In genomic region chr1:99481391-99481996, GRCh38 we compare ENCODE assay signal across 9 cellular contexts.
A peak's percentile ranks its signal among the peaks of the same experiment; 100 is the strongest.
DNase-seq lines count a peak whose midpoint lies in the region; ATAC-seq, FAIRE-seq and TF ChIP-seq lines count a peak whose summit lies in the region.
"Had no signal": no experiment of that assay in that cellular context is flagged by ENCODE, and none has a peak within 500 bp of the region (broad histone marks: within the 10 kb centered on the region; RNA-seq: fewer than 3 reads in every experiment).

No MANE protein-coding gene starts in this region.

- H3K36me3 ChIP-seq in KMS-11 (ENCODE audit: insufficient read depth) (no peaks in the 10 kb centered on the region), PC-3 (ENCODE audit: low read depth, low read length) (no peaks in the 10 kb centered on the region), bronchial epithelial cell (ENCODE audit: control insufficient read depth, insufficient read depth, low read length) (no peaks in the 10 kb centered on the region), kidney epithelial cell (ENCODE audit: control insufficient read depth, insufficient read depth, low read length) (no peaks in the 10 kb centered on the region), stomach (no peaks in the 10 kb centered on the region)

- POLR2A ChIA-PET in PC-3 (lab: Charles Lee; ENCODE audit: unreplicated experiment), result interaction anchor here (0.6 kb wide), 1 partner anchor 164 kb away, joined by 3 read pairs; the partner anchor contains the start of gene PALMD

- H2AFZ ChIP-seq in KMS-11 (ENCODE audit: low read depth) (no peak overlapping the region), PC-3 (ENCODE audit: low read length) (no peak overlapping the region)

- intact Hi-C loops in PC-3 (cut with micrococcal nuclease), result loop anchor here (1.0 to 10.0 kb wide), 5 partner anchors 74 to 687 kb away; partner anchors contain the start of gene PLPPR5
- intact Hi-C loops in stomach (cut with DNase I; ENCODE audit: low total_unique reads), result no loop called here

- TF ChIP-seq EP300 in stomach (IDR thresholded peaks at IDR 0.05), result no peak

- ATAC-seq in GM19395 (IDR thresholded peaks at IDR 0.05; ENCODE audit: unreplicated experiment) (peak; percentile 85), PC-3 (peak; percentile 79), GM21423 (IDR thresholded peaks at IDR 0.05; ENCODE audit: unreplicated experiment) (no peak)

- TF ChIP-seq POLR2A in stomach (IDR thresholded peaks at IDR 0.05), result no peak

- no peaks in the 10 kb centered on the region for H3K79me2 ChIP-seq in KMS-11 (ENCODE audit: insufficient read depth, low read depth)
- no peaks in the 10 kb centered on the region for H3K79me2 ChIP-seq in PC-3 (ENCODE audit: low read length)

- no peaks in the 10 kb centered on the region for H3F3A ChIP-seq in PC-3 (ENCODE audit: low read length, unreplicated experiment)

- H3K4me1 ChIP-seq in KMS-11 (ENCODE audit: low read depth, poor library complexity, severe bottlenecking) (no peaks in the 10 kb centered on the region), PC-3 (ENCODE audit: insufficient read depth, low read length) (no peaks in the 10 kb centered on the region), stomach (no peaks in the 10 kb centered on the region)

- no peaks in the 10 kb centered on the region for H3K9me2 ChIP-seq in PC-3 (replicated peaks; ENCODE audit: low read length)

- H3K9ac ChIP-seq in KMS-11 (no peak overlapping the region), PC-3 (ENCODE audit: low read length) (no peak overlapping the region)

- DNase-seq in DMS53 treated with DMSO at 0.1 percent for 48 hours (lab: John Stamatoyannopoulos, UW; ENCODE audit: unreplicated experiment) (peak; percentile 92), PC-3 (peak; percentile 83), bronchial epithelial cell (ENCODE audit: low read depth) (peak; percentile 55), kidney epithelial cell (ENCODE audit: low read depth) (no peak), stomach (no peak)
- DNase-seq: activated naive CD8-positive, alpha-beta T cell treated with anti-CD3 and anti-CD28 coated beads, Interleukin-2, amount 10 ng/mL, durations not matched to agents 7 days and 5 days had no signal

- CTCF ChIA-PET in PC-3 (lab: Charles Lee), result no interaction called here

- H3K4me3 ChIP-seq in KMS-11 (IDR thresholded peaks at IDR 0.05; ENCODE audit: insufficient read depth, low read depth, low read length), result no peak overlapping the region
- H3K4me3 ChIP-seq in PC-3 (ENCODE audit: low read length), result no peak overlapping the region
- no peak overlapping the region for H3K4me3 ChIP-seq in bronchial epithelial cell (ENCODE audit: low read depth, low read length)
- H3K4me3 ChIP-seq in kidney epithelial cell (ENCODE audit: low read depth, low read length), result no peak overlapping the region
- no peak overlapping the region for H3K4me3 ChIP-seq in stomach

- no TSS peak for BruUV-seq in PC-3 (replicated peaks; lab: Mats Ljungman, UMichigan)

- H3K9me3 ChIP-seq in PC-3 (ENCODE audit: low read length), result no peaks in the 10 kb centered on the region
- no peaks in the 10 kb centered on the region for H3K9me3 ChIP-seq in stomach

- H4K20me1 ChIP-seq in KMS-11 (ENCODE audit: insufficient read depth), result no peaks in the 10 kb centered on the region
- H4K20me1 ChIP-seq in PC-3 (ENCODE audit: low read length), result no peaks in the 10 kb centered on the region

- H3K27ac ChIP-seq in KMS-11 (no peak overlapping the region), PC-3 (ENCODE audit: low read length) (no peak overlapping the region), stomach (no peak overlapping the region)

- peak; percentile 72 for TF ChIP-seq CTCF in KMS-11 (conservative IDR thresholded peaks at IDR 0.05; ENCODE audit: low read depth, low read length)
- TF ChIP-seq CTCF in PC-3 (conservative IDR thresholded peaks at IDR 0.05; ENCODE audit: low read depth, low read length), result peak; percentile 94
- TF ChIP-seq CTCF in bronchial epithelial cell (IDR thresholded peaks at IDR 0.05; ENCODE audit: insufficient read depth, low read length, severe bottlenecking), result peak; percentile 35
- peak; percentile 69 for TF ChIP-seq CTCF in kidney epithelial cell (IDR thresholded peaks at IDR 0.05; ENCODE audit: insufficient read depth, low read length, poor library complexity, severe bottlenecking)
- peak in 5 of 7 experiments; percentile 46 to 66 (median 59) for TF ChIP-seq CTCF in stomach (IDR thresholded peaks at IDR 0.05)

- H3K27me3 ChIP-seq in KMS-11 (ENCODE audit: insufficient read depth, low read depth) (no peaks in the 10 kb centered on the region), PC-3 (ENCODE audit: low read length) (no peaks in the 10 kb centered on the region), bronchial epithelial cell (ENCODE audit: control insufficient read depth, insufficient read depth, low read length) (no peaks in the 10 kb centered on the region), kidney epithelial cell (ENCODE audit: control insufficient read depth, insufficient read depth, low read length) (no peaks in the 10 kb centered on the region), stomach (no peaks in the 10 kb centered on the region)

- H3K4me2 ChIP-seq in KMS-11 (no peak overlapping the region), PC-3 (ENCODE audit: low read length) (no peak overlapping the region)

- FAIRE-seq in bronchial epithelial cell (lab: Jason Lieb, UNC), result no peak

Comparison
In these comparisons a context has a peak if more than half of its experiments do, and no peak if none do; other contexts are left out.
1. DNase-seq: peak in DMS53 treated with DMSO at 0.1 percent for 48 hours (single experiment), PC-3 (single experiment) and bronchial epithelial cell (single experiment); none in kidney epithelial cell (single experiment) and stomach (single experiment).
2. CTCF ChIP-seq: peak in every context shown above with its lines; median percentile 94 in PC-3; 72 in KMS-11; 69 in kidney epithelial cell; 59 in stomach; 35 in bronchial epithelial cell.